ENCODE assay signal across 22 cellular contexts in genomic region chr17:44664867-44665266, GRCh38. TPM values are rescaled to one million over a fixed set of nuclear protein-coding genes. Genes with fewer than 3 reads are reported as not detected.
"Had no signal": no experiment of that assay in that cellular context is flagged by ENCODE, and none has a peak within 500 bp of the region (broad histone marks: within the 10 kb centered on the region; RNA-seq: fewer than 3 reads in every experiment).

No MANE protein-coding gene starts in this region.

- FAIRE-seq: RCC 7860 had no signal

- H3K4me2 ChIP-seq: KMS-11 had no signal

- H3K9ac ChIP-seq: KMS-11 had no signal

- H3K9me3 ChIP-seq: SJSA1 had no signal

- H3K27ac ChIP-seq: KMS-11, SJSA1 had no signal

- H3K36me3 ChIP-seq: SJSA1 had no signal

- H3K4me1 ChIP-seq: SJSA1 had no signal

- H3K4me3 ChIP-seq: SJSA1 had no signal

- DNase-seq: IMR-90, Kasumi-1, MM.1S, NCI-H1092 treated with DMSO at 0.1 percent for 48 hours, NCI-H1436, NCI-H187, NCI-H2029, NCI-H2081 treated with DMSO at 0.1 percent for 48 hours, NCI-H2171, NCI-H226, NCI-H446, NCI-H510A, NCI-H524 treated with DMSO at 0.1 percent for 48 hours, NCI-H69, NCI-H774, Right ventricle myocardium superior, RPMI8226, SIG-M5 had no signal

RNA-seq across cellular contexts. Expression of gene MEIOC, which starts 8.6 kb away (rescaled TPM):
- total RNA-seq: M059J, Right ventricle myocardium superior had no signal
